Comparison of ENCODE assay signal across 1 cellular context in genomic region chr2:230758566-230759480, GRCh38.
TF ChIP-seq lines count a peak whose summit lies in the region.

No MANE protein-coding gene starts in this region.

TF ChIP-seq in GM23338, 12 proteins besides CTCF, POLR2A, EP300 and RAD21 (continued from another document):
- no peak for TF ChIP-seq ZNF462 (CRISPR knock-in tag; IDR thresholded peaks at IDR 0.05)
- no peak for TF ChIP-seq EZH2 (IDR thresholded peaks at IDR 0.05; ENCODE audit: low read depth, unreplicated experiment)
- TF ChIP-seq EZH2phosphoT487 (IDR thresholded peaks at IDR 0.05; ENCODE audit: unreplicated experiment) = no peak
- no peak for TF ChIP-seq NANOG (IDR thresholded peaks at IDR 0.05; ENCODE audit: borderline replicate concordance)
- TF ChIP-seq CREB1 (CRISPR knock-in tag; IDR thresholded peaks at IDR 0.05; ENCODE audit: low read depth) = no peak
- TF ChIP-seq JUNB (IDR thresholded peaks at IDR 0.05; ENCODE audit: unreplicated experiment) = no peak
